ENCODE assay signal across 8 cellular contexts in genomic region chr16:53372942-53373871, GRCh38.
DNase-seq lines count a peak whose midpoint lies in the region; ATAC-seq, FAIRE-seq and TF ChIP-seq lines count a peak whose summit lies in the region.

No MANE protein-coding gene starts in this region.

- peak; percentile 86 for DNase-seq in DMS53 treated with DMSO at 0.1 percent for 48 hours (lab: John Stamatoyannopoulos, UW; ENCODE audit: unreplicated experiment)
- peak; percentile 19 for DNase-seq in NCI-H1092 treated with DMSO at 0.1 percent for 48 hours (lab: John Stamatoyannopoulos, UW)
- peak; percentile 65 for DNase-seq in activated T-helper 2 cell treated with anti-CD3 and anti-CD28 coated beads, Interferon-gamma antibody, Interleukin-2, Interleukin-4, amounts not matched to agents 10 μg/mL and 5 μg/mL and 100 μg/mL, durations not matched to agents 14 hours and 24 hours and 36 hours (ENCODE audit: low spot score)
- no peak for DNase-seq in keratinocyte (ENCODE audit: low read depth, low spot score)
- peak; percentile 49 to 60 for DNase-seq in stimulated activated CD8-positive, alpha-beta memory T cell treated with anti-CD3 and anti-CD28 coated beads, Interleukin-15, amount 100 ng/mL, for 4 hours (ENCODE audit: low read depth in 2 of 2)
- DNase-seq in nephron progenitor cell: no peak

- H2AFZ ChIP-seq in keratinocyte (ENCODE audit: control insufficient read depth, low read length): peak overlapping the region; percentile 96

- no peaks in the 10 kb centered on the region for H3K9me1 ChIP-seq in keratinocyte (ENCODE audit: control insufficient read depth, extremely low read depth, insufficient read depth, low read length)

- peaks cover 14% of the 10 kb centered on the region for H3K4me1 Mint-ChIP-seq in activated T-helper 2 cell treated with anti-CD3 and anti-CD28 coated beads, Interferon-gamma antibody, Interleukin-2, Interleukin-4, amounts not matched to agents 10 μg/mL and 5 μg/mL and 100 μg/mL, durations not matched to agents 14 hours and 24 hours and 36 hours (ENCODE audit: low read depth)
- H3K4me1 Mint-ChIP-seq in nephron progenitor cell: no peaks in the 10 kb centered on the region

- H3K27me3 ChIP-seq in keratinocyte (ENCODE audit: control insufficient read depth, extremely low read depth, insufficient read depth, low read length): no peaks in the 10 kb centered on the region

- dilution Hi-C loops in keratinocyte (cut with MboI; ENCODE audit: extremely low pct_ligation_motif_present, low sequenced_read_pairs): no loop called here

- H3K79me2 ChIP-seq in keratinocyte (ENCODE audit: control insufficient read depth, insufficient read depth, low read length): no peaks in the 10 kb centered on the region

- no peak for ATAC-seq in GM19023 (IDR thresholded peaks at IDR 0.05; ENCODE audit: unreplicated experiment)
- no peak for ATAC-seq in GM19328 (IDR thresholded peaks at IDR 0.05; ENCODE audit: unreplicated experiment)

- peak overlapping the region; percentile 45 for H3K9ac ChIP-seq in keratinocyte (ENCODE audit: control insufficient read depth, extremely low read depth, insufficient read depth, low read length)

- intact Hi-C loops in activated T-helper 2 cell treated with anti-CD3 and anti-CD28 coated beads, Interferon-gamma antibody, Interleukin-2, Interleukin-4, amounts not matched to agents 10 μg/mL and 5 μg/mL and 100 μg/mL, durations not matched to agents 14 hours and 24 hours and 36 hours (cut with micrococcal nuclease): loop anchor here (5.0 to 10.0 kb wide), 2 partner anchors 82 to 129 kb away; partner anchors contain the start of gene AKTIP

- H3K27ac Mint-ChIP-seq in activated T-helper 2 cell treated with anti-CD3 and anti-CD28 coated beads, Interferon-gamma antibody, Interleukin-2, Interleukin-4, amounts not matched to agents 10 μg/mL and 5 μg/mL and 100 μg/mL, durations not matched to agents 14 hours and 24 hours and 36 hours: no peak overlapping the region
- no peak overlapping the region for H3K27ac Mint-ChIP-seq in nephron progenitor cell

- TF ChIP-seq CTCF in keratinocyte (optimal IDR thresholded peaks at IDR 0.05 in 1 of 3, IDR thresholded peaks at IDR 0.05 in 1 of 3, conservative IDR thresholded peaks at IDR 0.05 in 1 of 3; ENCODE audit: extremely low read depth in 1 of 3, insufficient read depth in 2 of 3, low read length in 3 of 3) (peak in 2 of 3 experiments; percentile 13 to 18), nephron progenitor cell (IDR thresholded peaks at IDR 0.05) (no peak)

- H3K27me3 Mint-ChIP-seq in activated T-helper 2 cell treated with anti-CD3 and anti-CD28 coated beads, Interferon-gamma antibody, Interleukin-2, Interleukin-4, amounts not matched to agents 10 μg/mL and 5 μg/mL and 100 μg/mL, durations not matched to agents 14 hours and 24 hours and 36 hours (ENCODE audit: low read depth): peaks cover 27% of the 10 kb centered on the region
- peaks cover 4% of the 10 kb centered on the region for H3K27me3 Mint-ChIP-seq in nephron progenitor cell (ENCODE audit: low read depth, poor library complexity)

- no peak for FAIRE-seq in keratinocyte (lab: Jason Lieb, UNC)

- H3K4me1 ChIP-seq in keratinocyte (ENCODE audit: control insufficient read depth, extremely low read depth, insufficient read depth, low read length): peaks cover 7% of the 10 kb centered on the region

- H3K36me3 ChIP-seq in keratinocyte (ENCODE audit: control insufficient read depth in 2 of 2, extremely low read depth in 1 of 2, insufficient read depth in 2 of 2, low read length in 2 of 2): no peaks in the 10 kb centered on the region

- H3K4me2 ChIP-seq in keratinocyte (ENCODE audit: control insufficient read depth, extremely low read depth, insufficient read depth, low read depth, low read length): peak overlapping the region; percentile 82

- H3K9me3 Mint-ChIP-seq in activated T-helper 2 cell treated with anti-CD3 and anti-CD28 coated beads, Interferon-gamma antibody, Interleukin-2, Interleukin-4, amounts not matched to agents 10 μg/mL and 5 μg/mL and 100 μg/mL, durations not matched to agents 14 hours and 24 hours and 36 hours: no peaks in the 10 kb centered on the region
- no peaks in the 10 kb centered on the region for H3K9me3 Mint-ChIP-seq in nephron progenitor cell

- H3K4me3 Mint-ChIP-seq in activated T-helper 2 cell treated with anti-CD3 and anti-CD28 coated beads, Interferon-gamma antibody, Interleukin-2, Interleukin-4, amounts not matched to agents 10 μg/mL and 5 μg/mL and 100 μg/mL, durations not matched to agents 14 hours and 24 hours and 36 hours (ENCODE audit: low read depth): peak overlapping the region; percentile 78
- no peak overlapping the region for H3K4me3 Mint-ChIP-seq in nephron progenitor cell

- H3K36me3 Mint-ChIP-seq in activated T-helper 2 cell treated with anti-CD3 and anti-CD28 coated beads, Interferon-gamma antibody, Interleukin-2, Interleukin-4, amounts not matched to agents 10 μg/mL and 5 μg/mL and 100 μg/mL, durations not matched to agents 14 hours and 24 hours and 36 hours (ENCODE audit: low read depth): no peaks in the 10 kb centered on the region
- no peaks in the 10 kb centered on the region for H3K36me3 Mint-ChIP-seq in nephron progenitor cell (ENCODE audit: low read depth)

- H4K20me1 ChIP-seq in keratinocyte (ENCODE audit: control insufficient read depth, extremely low read depth, insufficient read depth, low read length): no peaks in the 10 kb centered on the region

- peak overlapping the region; percentile 34 to 67 (median 50) for H3K4me3 ChIP-seq in keratinocyte (ENCODE audit: control insufficient read depth in 2 of 3, extremely low read depth in 1 of 3, insufficient read depth in 2 of 3, low read depth in 1 of 3, low read length in 3 of 3)

- no peak overlapping the region for H3K27ac ChIP-seq in keratinocyte (ENCODE audit: control insufficient read depth, insufficient read depth, low read length)

- no peaks in the 10 kb centered on the region for H3K9me3 ChIP-seq in keratinocyte (ENCODE audit: control insufficient read depth, low read depth, low read length)

Comparison
In these comparisons a context has a peak if more than half of its experiments do, and no peak if none do; other contexts are left out.
1. DNase-seq: peak in DMS53 treated with DMSO at 0.1 percent for 48 hours (single experiment), NCI-H1092 treated with DMSO at 0.1 percent for 48 hours (single experiment), activated T-helper 2 cell treated with anti-CD3 and anti-CD28 coated beads, Interferon-gamma antibody, Interleukin-2, Interleukin-4, amounts not matched to agents 10 μg/mL and 5 μg/mL and 100 μg/mL, durations not matched to agents 14 hours and 24 hours and 36 hours (single experiment) and stimulated activated CD8-positive, alpha-beta memory T cell treated with anti-CD3 and anti-CD28 coated beads, Interleukin-15, amount 100 ng/mL, for 4 hours (2 of 2); none in keratinocyte (single experiment) and nephron progenitor cell (single experiment).